In the genomic region with DNA sequence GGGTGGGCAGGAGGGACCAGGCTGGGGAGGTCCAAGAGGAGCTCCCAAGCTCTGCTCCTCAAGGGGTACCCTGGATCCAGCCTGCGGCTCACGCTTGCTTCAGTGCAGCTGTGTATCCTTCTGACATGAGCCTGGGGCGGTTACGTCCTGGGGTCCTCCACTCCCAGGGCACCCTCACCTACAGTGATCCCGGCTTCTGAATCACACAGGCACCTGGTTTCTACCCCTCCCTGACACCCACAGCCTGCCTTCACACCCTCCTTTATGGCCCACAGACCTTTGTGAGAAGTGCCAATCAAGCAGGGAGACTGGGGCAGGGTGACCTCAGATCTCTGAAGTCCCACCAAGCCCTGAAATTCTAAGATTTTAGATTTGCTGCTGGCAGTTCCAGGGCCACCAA, we compare ENCODE assay signal across 17 cellular contexts. TPM values are rescaled to one million over a fixed set of nuclear protein-coding genes. Genes with fewer than 3 reads are reported as not detected.
A peak's percentile ranks its signal among the peaks of the same experiment; 100 is the strongest.
DNase-seq lines count a peak whose midpoint lies in the region; ATAC-seq, FAIRE-seq and TF ChIP-seq lines count a peak whose summit lies in the region.
"Had no signal": no experiment of that assay in that cellular context is flagged by ENCODE, and none has a peak within 500 bp of the region (broad histone marks: within the 10 kb centered on the region; RNA-seq: fewer than 3 reads in every experiment).

No MANE protein-coding gene starts in this region.

- peaks cover 18% of the 10 kb centered on the region for H4K20me1 ChIP-seq in HepG2 (ENCODE audit: insufficient read depth, low read length)

- CTCF ChIA-PET in Calu3 (lab: Charles Lee) (interaction anchor here (1.1 to 2.7 kb wide), 3 partner anchors 11 to 165 kb away, joined by 3 to 12 read pairs (median 3); no protein-coding TSS in a partner anchor), RWPE1 (lab: Yijun Ruan, JAX) (no interaction called here), HepG2 (lab: Yijun Ruan, JAX; ENCODE audit: low intra/inter-chr PET ratio, low total read pairs) (no interaction called here)

- H3K9me3 ChIP-seq in HepG2 (ENCODE audit: low read length) (no peaks in the 10 kb centered on the region), sigmoid colon (no peaks in the 10 kb centered on the region)
- H3K9me3 ChIP-seq: BE2C had no signal

- BruUV-seq in Calu3 (replicated peaks; lab: Mats Ljungman, UMichigan) (no TSS peak), HepG2 (replicated peaks; lab: Mats Ljungman, UMichigan) (no TSS peak)

- peak overlapping the region; percentile 91 for H3K4me2 ChIP-seq in HepG2 (ENCODE audit: low read depth, low read length)

- peak overlapping the region; percentile 95 for H3K4me3 Mint-ChIP-seq in Calu3 (ENCODE audit: low read depth, unreplicated experiment)

- peaks cover 73% of the 10 kb centered on the region for H3K36me3 Mint-ChIP-seq in Calu3 (ENCODE audit: insufficient read depth, unreplicated experiment)

- 97% methylated on average over 5 of the region's 5 CpGs for WGBS in HepG2 (ENCODE audit: low lambda C conversion rate)
- WGBS in sigmoid colon, 2 donors = 22 to 69% methylated on average over 5 of the region's 5 CpGs

- H3K4me3 ChIP-seq in HepG2 (replicated peaks in 1 of 3; ENCODE audit: insufficient read depth in 1 of 3, low read depth in 2 of 3, low read length in 3 of 3) (peak overlapping the region; percentile 37 to 94 (median 92); a peak in 5 of 6 replicates), sigmoid colon (peak overlapping the region in 1 of 4 donors; percentile 86)

- H3K79me2 ChIP-seq in HepG2 (ENCODE audit: insufficient read depth, low read length) = peaks cover 69% of the 10 kb centered on the region

- no peaks in the 10 kb centered on the region; a peak in 1 of 5 replicates for H3K27me3 ChIP-seq in HepG2 (ENCODE audit: control insufficient read depth in 1 of 2, insufficient read depth in 2 of 2, low read length in 2 of 2)
- no peaks in the 10 kb centered on the region for H3K27me3 ChIP-seq in sigmoid colon
- H3K27me3 ChIP-seq: BE2C had no signal

- TF ChIP-seq CTCF in Calu3 (IDR thresholded peaks at IDR 0.05; ENCODE audit: unreplicated experiment) (no peak), RWPE1 (conservative IDR thresholded peaks at IDR 0.05; ENCODE audit: low read depth) (no peak), HepG2 (CRISPR knock-in tag; IDR thresholded peaks at IDR 0.05) (no peak), sigmoid colon (IDR thresholded peaks at IDR 0.05) (no peak)

- peak overlapping the region; percentile 88 for H3K27ac ChIP-seq in RWPE1
- H3K27ac ChIP-seq in HepG2 (ENCODE audit: extremely low read length, insufficient read depth, low read length) = peak overlapping the region; percentile 43
- peak overlapping the region in 3 of 4 donors; percentile 88 to 93 (median 89) for H3K27ac ChIP-seq in sigmoid colon

- in situ Hi-C loops in HepG2 (cut with HindIII; ENCODE audit: extremely low pct_ligation_motif_present, low pct_unique_long_range_greater_than_20kb) = no loop called here

- POLR2A ChIA-PET in RWPE1 (lab: Yijun Ruan, JAX; ENCODE audit: low non-redundant PET) (no interaction called here), HepG2 (lab: Yijun Ruan, JAX) (interaction anchor here (1.4 to 11.6 kb wide), 3 partner anchors 10 to 22 kb away, joined by 3 to 383 read pairs (median 141); no protein-coding TSS in a partner anchor)

- no peak for TF ChIP-seq RAD21 in HepG2 (CRISPR knock-in tag; IDR thresholded peaks at IDR 0.05)

- TF ChIP-seq EP300 in HepG2 (IDR thresholded peaks at IDR 0.05; ENCODE audit: low read depth in 2 of 2, low read length in 2 of 2) (no peak), HepG2 (CRISPR knock-in tag; IDR thresholded peaks at IDR 0.05; ENCODE audit: borderline replicate concordance) (no peak), sigmoid colon (IDR thresholded peaks at IDR 0.05) (no peak)

- H3K36me3 ChIP-seq in HepG2 (replicated peaks in 1 of 2; ENCODE audit: control insufficient read depth in 1 of 2, insufficient read depth in 2 of 2, low read length in 2 of 2) (peaks cover 12 to 30% of the 10 kb centered on the region in 2 experiments), sigmoid colon (peaks cover 0 to 23% (median 7%) of the 10 kb centered on the region in 4 donors)

- no peak for ATAC-seq in HepG2
- no peak for ATAC-seq in GM19452 (IDR thresholded peaks at IDR 0.05; ENCODE audit: unreplicated experiment)
- ATAC-seq in HG03097 (IDR thresholded peaks at IDR 0.05; ENCODE audit: low FRiP score, unreplicated experiment) = no peak
- ATAC-seq: activated T-cell treated with anti-CD3 and anti-CD28 coated beads, Interleukin-2, amount 50 U/mL, for 4 hours; left ventricle myocardium superior; stimulated activated naive CD8-positive, alpha-beta T cell treated with anti-CD3 and anti-CD28 coated beads, Interleukin-15, amount 100 ng/mL, for 72 hours had no signal

- DNase-seq in Calu3 (no peak), RWPE1 (ENCODE audit: low spot score) (no peak), HepG2 (ENCODE audit: low spot score) (no peak), sigmoid colon (no peak), HuH-7 (ENCODE audit: low spot score) (no peak), NCI-H446 (lab: John Stamatoyannopoulos, UW) (no peak)
- DNase-seq: activated T-cell treated with anti-CD3 and anti-CD28 coated beads, Interleukin-2, amount 50 U/mL, for 4 hours; BE2C; DMS153; HCEC 1CT; left ventricle myocardium superior; NCI-H1930; NCI-H774; occipital lobe; stimulated activated naive CD8-positive, alpha-beta T cell treated with anti-CD3 and anti-CD28 coated beads, Interleukin-15, amount 100 ng/mL, for 72 hours had no signal

- intact Hi-C loops in Calu3 (cut with micrococcal nuclease; ENCODE audit: unreplicated experiment) (no loop called here), HepG2 (cut with micrococcal nuclease; ENCODE audit: unreplicated experiment) (loop anchor here (5.0 kb wide), 1 partner anchor 34 kb away; no protein-coding TSS in a partner anchor), sigmoid colon (cut with DNase I) (loop anchor here (2.0 kb wide), 1 partner anchor 30 kb away; a partner anchor contains a TSS)

- H3K9ac ChIP-seq in HepG2 (ENCODE audit: insufficient read depth, low read depth, low read length) = peak overlapping the region; percentile 53; the same call in 1 of the 2 replicates

- H3K27me3 Mint-ChIP-seq in Calu3 (ENCODE audit: unreplicated experiment) = no peaks in the 10 kb centered on the region

- H3K4me1 Mint-ChIP-seq in Calu3 (ENCODE audit: low read depth, unreplicated experiment) = peaks cover 40% of the 10 kb centered on the region

- H3K9me3 Mint-ChIP-seq in Calu3 (ENCODE audit: low read depth, unreplicated experiment) = no peaks in the 10 kb centered on the region
- H3K9me3 Mint-ChIP-seq: activated T-cell treated with anti-CD3 and anti-CD28 coated beads, Interleukin-2, amount 50 U/mL, for 4 hours; stimulated activated naive CD8-positive, alpha-beta T cell treated with anti-CD3 and anti-CD28 coated beads, Interleukin-15, amount 100 ng/mL, for 72 hours had no signal

- H3K4me1 ChIP-seq in HepG2 (ENCODE audit: insufficient read depth, low read length) = peaks cover 79% of the 10 kb centered on the region
- H3K4me1 ChIP-seq in sigmoid colon = peaks cover 0 to 56% (median 43%) of the 10 kb centered on the region in 4 donors

- no peak for TF ChIP-seq POLR2A in HepG2 (IDR thresholded peaks at IDR 0.05; ENCODE audit: insufficient read depth in 1 of 2, low read depth in 2 of 2, low read length in 2 of 2)
- TF ChIP-seq POLR2A in sigmoid colon (IDR thresholded peaks at IDR 0.05) = no peak

- H3K27ac Mint-ChIP-seq in Calu3 (ENCODE audit: unreplicated experiment) = no peak overlapping the region

- no peak overlapping the region for H2AFZ ChIP-seq in HepG2 (ENCODE audit: low read length)

- no peak for FAIRE-seq in HepG2 (lab: Jason Lieb, UNC)

RNA-seq across cellular contexts. Expression of a gene that starts 1.5 kb away (rescaled TPM):
- 60.8 and 73.0 TPM in 2 replicates for total RNA-seq in Calu3 (2022)
- 94.8 and 133 TPM in 2 replicates for total RNA-seq in HepG2 (2016; rRNA removed; fragmentation: Illumina TruSeq; extraction: Trizol)
- total RNA-seq in HepG2 (2016; cell fraction: cytosol; rRNA removed; fragmentation: Illumina TruSeq; extraction: Trizol; ENCODE audit: low read depth) = 214 and 241 TPM in 2 replicates
- 83.9 and 129 TPM in 2 replicates for total RNA-seq in HepG2 (2016; cell fraction: insoluble cytoplasmic fraction; rRNA removed; fragmentation: Illumina TruSeq; extraction: Trizol)
- total RNA-seq in HepG2 (2016; cell fraction: membrane; rRNA removed; fragmentation: Illumina TruSeq; extraction: Trizol) = 236 and 281 TPM in 2 replicates
- 43.0 and 55.9 TPM in 2 replicates for total RNA-seq in HepG2 (2016; cell fraction: nucleus; rRNA removed; fragmentation: Illumina TruSeq; extraction: Trizol)
- 141 and 191 TPM in 2 replicates for polyA plus RNA-seq in HepG2 (2011; rRNA removed)
- polyA plus RNA-seq in HepG2 (2011; cell fraction: cytosol; rRNA removed) = 159 and 302 TPM in 2 replicates
- polyA plus RNA-seq in HepG2 (2011; cell fraction: nucleus; rRNA removed) = 297 and 319 TPM in 2 replicates
- 112 and 147 TPM in 2 replicates for polyA plus RNA-seq in HepG2 (2012)
- polyA plus RNA-seq in HepG2 (2016; cell fraction: cytosol; fragmentation: Illumina TruSeq; extraction: Trizol; ENCODE audit: low read depth) = 221 and 245 TPM in 2 replicates
- polyA plus RNA-seq in HepG2 (2016; cell fraction: insoluble cytoplasmic fraction; fragmentation: Illumina TruSeq; extraction: Trizol; ENCODE audit: low read depth) = 107 and 116 TPM in 2 replicates
- 209 and 227 TPM in 2 replicates for polyA plus RNA-seq in HepG2 (2016; cell fraction: membrane; fragmentation: Illumina TruSeq; extraction: Trizol; ENCODE audit: low read depth)
- 107 and 117 TPM in 2 replicates for polyA plus RNA-seq in HepG2 (2016; cell fraction: nucleus; fragmentation: Illumina TruSeq; extraction: Trizol; ENCODE audit: insufficient read depth, low read depth)
- polyA minus RNA-seq in HepG2 (2011; rRNA and poly(A)+ RNA removed; ENCODE audit: low replicate concordance) = 17.7 and 144 TPM in 2 replicates
- polyA minus RNA-seq in HepG2 (2011; cell fraction: cytosol; rRNA and poly(A)+ RNA removed) = 94.1 and 104 TPM in 2 replicates
- polyA minus RNA-seq in HepG2 (2011; cell fraction: nucleus; rRNA and poly(A)+ RNA removed) = 39.0 and 46.2 TPM in 2 replicates
- total RNA-seq in sigmoid colon = 100 to 1,000 TPM in 3 of 4 donors, 10 to 100 TPM in 1; 94.2 to 143 (median 111) TPM
- polyA plus RNA-seq in sigmoid colon = 100 to 1,000 TPM; 241 to 340 (median 304) TPM

RNA-seq across cellular contexts. Expression of a gene that starts 1.8 kb away (rescaled TPM):
- total RNA-seq in Calu3 (2022) (52.2 and 64.7 TPM in 2 replicates), HepG2 (2016; rRNA removed; fragmentation: Illumina TruSeq; extraction: Trizol) (44.1 and 44.6 TPM in 2 replicates), sigmoid colon (10 to 100 TPM; 29.1 to 31.4 (median 30.3) TPM)
- total RNA-seq in HepG2 (2016; cell fraction: cytosol; rRNA removed; fragmentation: Illumina TruSeq; extraction: Trizol; ENCODE audit: low read depth) = 13.7 and 15.5 TPM in 2 replicates
- 40.1 and 44.0 TPM in 2 replicates for total RNA-seq in HepG2 (2016; cell fraction: insoluble cytoplasmic fraction; rRNA removed; fragmentation: Illumina TruSeq; extraction: Trizol)
- total RNA-seq in HepG2 (2016; cell fraction: membrane; rRNA removed; fragmentation: Illumina TruSeq; extraction: Trizol) = 17.1 and 24.3 TPM in 2 replicates
- total RNA-seq in HepG2 (2016; cell fraction: nucleus; rRNA removed; fragmentation: Illumina TruSeq; extraction: Trizol) = 22.6 and 23.7 TPM in 2 replicates
- polyA plus RNA-seq in HepG2 (2011; rRNA removed) (63.6 and 86.4 TPM in 2 replicates), sigmoid colon (1,000 to 10,000 TPM in 1 of 3 donors, 100 to 1,000 TPM in 2; 390 to 1,038 (median 663) TPM)
- polyA plus RNA-seq in HepG2 (2011; cell fraction: cytosol; rRNA removed) = 76.5 and 98.4 TPM in 2 replicates
- 54.5 and 63.2 TPM in 2 replicates for polyA plus RNA-seq in HepG2 (2011; cell fraction: nucleus; rRNA removed)
- 53.9 and 67.5 TPM in 2 replicates for polyA plus RNA-seq in HepG2 (2012)
- 13.5 and 13.9 TPM in 2 replicates for polyA plus RNA-seq in HepG2 (2016; cell fraction: cytosol; fragmentation: Illumina TruSeq; extraction: Trizol; ENCODE audit: low read depth)
- polyA plus RNA-seq in HepG2 (2016; cell fraction: insoluble cytoplasmic fraction; fragmentation: Illumina TruSeq; extraction: Trizol; ENCODE audit: low read depth) = 41.1 and 43.9 TPM in 2 replicates
- polyA plus RNA-seq in HepG2 (2016; cell fraction: membrane; fragmentation: Illumina TruSeq; extraction: Trizol; ENCODE audit: low read depth) = 14.3 and 18.2 TPM in 2 replicates
- polyA plus RNA-seq in HepG2 (2016; cell fraction: nucleus; fragmentation: Illumina TruSeq; extraction: Trizol; ENCODE audit: insufficient read depth, low read depth) = 31.5 and 36.8 TPM in 2 replicates
- polyA minus RNA-seq in HepG2 (2011; rRNA and poly(A)+ RNA removed; ENCODE audit: low replicate concordance) = 30.9 and 77.7 TPM in 2 replicates
- 20.6 and 23.0 TPM in 2 replicates for polyA minus RNA-seq in HepG2 (2011; cell fraction: cytosol; rRNA and poly(A)+ RNA removed)
- polyA minus RNA-seq in HepG2 (2011; cell fraction: nucleus; rRNA and poly(A)+ RNA removed) = 24.1 and 24.4 TPM in 2 replicates

RNA-seq across cellular contexts. Expression of a gene that starts 30.5 kb away (rescaled TPM):
- total RNA-seq in Calu3 (2022) = 19.6 and 19.8 TPM in 2 replicates
- 4.5 and 5.3 TPM in 2 replicates for total RNA-seq in HepG2 (2016; rRNA removed; fragmentation: Illumina TruSeq; extraction: Trizol)
- total RNA-seq in HepG2 (2016; cell fraction: cytosol; rRNA removed; fragmentation: Illumina TruSeq; extraction: Trizol; ENCODE audit: low read depth) = 2.1 and 2.4 TPM in 2 replicates
- total RNA-seq in HepG2 (2016; cell fraction: insoluble cytoplasmic fraction; rRNA removed; fragmentation: Illumina TruSeq; extraction: Trizol) = 3.3 and 4.9 TPM in 2 replicates
- total RNA-seq in HepG2 (2016; cell fraction: membrane; rRNA removed; fragmentation: Illumina TruSeq; extraction: Trizol) = 3.7 and 3.8 TPM in 2 replicates
- 2.9 and 4.4 TPM in 2 replicates for total RNA-seq in HepG2 (2016; cell fraction: nucleus; rRNA removed; fragmentation: Illumina TruSeq; extraction: Trizol)
- 11.7 and 17.4 TPM in 2 replicates for polyA plus RNA-seq in HepG2 (2011; rRNA removed)
- 11.0 and 11.5 TPM in 2 replicates for polyA plus RNA-seq in HepG2 (2011; cell fraction: cytosol; rRNA removed)
- 52.2 and 53.1 TPM in 2 replicates for polyA plus RNA-seq in HepG2 (2011; cell fraction: nucleus; rRNA removed)
- polyA plus RNA-seq in HepG2 (2012) = 5.3 and 11.6 TPM in 2 replicates
- polyA plus RNA-seq in HepG2 (2016; cell fraction: cytosol; fragmentation: Illumina TruSeq; extraction: Trizol; ENCODE audit: low read depth) = 2.5 and 3.1 TPM in 2 replicates
- 4.6 and 5.0 TPM in 2 replicates for polyA plus RNA-seq in HepG2 (2016; cell fraction: insoluble cytoplasmic fraction; fragmentation: Illumina TruSeq; extraction: Trizol; ENCODE audit: low read depth)
- 2.8 and 4.0 TPM in 2 replicates for polyA plus RNA-seq in HepG2 (2016; cell fraction: membrane; fragmentation: Illumina TruSeq; extraction: Trizol; ENCODE audit: low read depth)
- polyA plus RNA-seq in HepG2 (2016; cell fraction: nucleus; fragmentation: Illumina TruSeq; extraction: Trizol; ENCODE audit: insufficient read depth, low read depth) = 5.0 and 5.9 TPM in 2 replicates
- polyA minus RNA-seq in HepG2 (2011; rRNA and poly(A)+ RNA removed; ENCODE audit: low replicate concordance) = 0.28 and 24.0 TPM in 2 replicates
- 4.6 and 5.1 TPM in 2 replicates for polyA minus RNA-seq in HepG2 (2011; cell fraction: cytosol; rRNA and poly(A)+ RNA removed)
- 6.8 and 7.3 TPM in 2 replicates for polyA minus RNA-seq in HepG2 (2011; cell fraction: nucleus; rRNA and poly(A)+ RNA removed)
- 10 to 100 TPM; 17.8 to 49.0 (median 24.0) TPM for total RNA-seq in sigmoid colon
- polyA plus RNA-seq in sigmoid colon = 10 to 100 TPM; 23.4 to 55.5 (median 48.4) TPM
